8 cellular contexts compared by ENCODE assay signal in the genomic region with DNA sequence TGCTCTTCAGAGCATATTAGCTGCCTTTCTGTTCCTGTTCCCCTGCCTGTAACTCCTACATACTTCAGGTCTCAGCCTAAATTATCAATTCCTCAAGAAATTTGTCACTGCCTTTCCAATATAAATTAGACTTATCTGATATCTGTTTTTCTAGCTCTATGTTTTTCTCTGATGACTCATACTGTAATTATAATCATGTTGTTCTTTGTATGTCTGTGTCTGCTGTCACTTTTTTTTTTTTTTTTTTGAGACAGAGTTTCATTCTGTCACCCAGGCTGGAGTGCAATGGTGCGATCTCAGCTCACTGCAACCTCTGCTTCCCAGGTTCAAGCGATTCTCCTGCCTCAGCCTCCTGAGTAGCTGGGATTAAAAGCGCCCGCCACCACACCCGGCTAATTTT. TPM values are rescaled to one million over a fixed set of nuclear protein-coding genes. Genes with fewer than 3 reads are reported as not detected.
"Had no signal": no experiment of that assay in that cellular context is flagged by ENCODE, and none has a peak within 500 bp of the region (broad histone marks: within the 10 kb centered on the region; RNA-seq: fewer than 3 reads in every experiment).

No MANE protein-coding gene starts in this region.

RNA-seq across cellular contexts. Expression of a gene that starts 27.6 kb away (rescaled TPM):
- total RNA-seq: activated naive CD4-positive, alpha-beta T cell treated with anti-CD3 and anti-CD28 coated beads for 36 hours; activated naive CD4-positive, alpha-beta T cell treated with anti-CD3 and anti-CD28 coated beads, Interleukin-2, amount 50 U/mL, for 72 hours; activated naive CD8-positive, alpha-beta T cell treated with anti-CD3 and anti-CD28 coated beads for 36 hours; activated naive CD8-positive, alpha-beta T cell treated with anti-CD3 and anti-CD28 coated beads, Interleukin-2, amount 10 ng/mL, durations not matched to agents 7 days and 5 days; activated T-cell treated with anti-CD3 and anti-CD28 coated beads, Interleukin-2, amount 50 U/mL, for 72 hours; activated T-helper 1 cell treated with anti-CD3 and anti-CD28 coated beads, Interleukin-12 subunit alpha, Interleukin-12 subunit beta, Interleukin-2, Interleukin-4 antibody, amounts not matched to agents 30 ng/mL and 10 ng/mL and 1 ng/mL, durations not matched to agents 14 hours and 24 hours and 36 hours; activated T-helper 17 cell treated with anti-CD3 and anti-CD28 coated beads, Interleukin-2, amount 50 U/mL, for 72 hours; activated T-helper 2 cell treated with anti-CD3 and anti-CD28 coated beads, Interferon-gamma antibody, Interleukin-2, Interleukin-4, amounts not matched to agents 10 μg/mL and 5 μg/mL and 100 μg/mL, durations not matched to agents 14 hours and 24 hours and 36 hours had no signal
